Comparison of ENCODE assay signal across 11 cellular contexts in genomic region chr12:122406701-122407154, GRCh38. TPM values are rescaled to one million over a fixed set of nuclear protein-coding genes. Genes with fewer than 3 reads are reported as not detected.
A peak's percentile ranks its signal among the peaks of the same experiment; 100 is the strongest.
DNase-seq lines count a peak whose midpoint lies in the region; ATAC-seq and TF ChIP-seq lines count a peak whose summit lies in the region.
"Had no signal": no experiment of that assay in that cellular context is flagged by ENCODE, and none has a peak within 500 bp of the region (broad histone marks: within the 10 kb centered on the region; RNA-seq: fewer than 3 reads in every experiment).

No MANE protein-coding gene starts in this region.

- no peaks in the 10 kb centered on the region for H3K9me3 ChIP-seq in IMR-90 (ENCODE audit: control insufficient read depth, insufficient read depth, low read length)
- no peaks in the 10 kb centered on the region for H3K9me3 ChIP-seq in naive thymus-derived CD4-positive, alpha-beta T cell (ENCODE audit: control insufficient read depth in 2 of 3, low read length in 3 of 3)
- H3K9me3 ChIP-seq in MG63, result peaks cover 7% of the 10 kb centered on the region
- no peaks in the 10 kb centered on the region for H3K9me3 ChIP-seq in Karpas-422 (ENCODE audit: low read length)

- no peak overlapping the region for H2BK15ac ChIP-seq in IMR-90 (ENCODE audit: low read depth, low read length)

- H4K20me1 ChIP-seq in IMR-90 (ENCODE audit: insufficient read depth, low read length) (no peaks in the 10 kb centered on the region), Karpas-422 (ENCODE audit: insufficient read depth, low read depth, low read length) (no peaks in the 10 kb centered on the region)

- no CpG with 5 or more reads among the region's 3 CpGs for WGBS in IMR-90 (ENCODE audit: extremely low coverage in 2 of 2, insufficient read length in 1 of 2), 2 experiments

- peaks cover 3% of the 10 kb centered on the region for H3K36me3 ChIP-seq in IMR-90 (ENCODE audit: control insufficient read depth, insufficient read depth, low read length)
- no peaks in the 10 kb centered on the region for H3K36me3 ChIP-seq in naive thymus-derived CD4-positive, alpha-beta T cell (ENCODE audit: control insufficient read depth in 2 of 3, insufficient read depth in 3 of 3, low read length in 3 of 3)
- H3K36me3 ChIP-seq in MG63, result peaks cover 30% of the 10 kb centered on the region
- H3K36me3 ChIP-seq in Karpas-422 (ENCODE audit: insufficient read depth, low read length), result no peaks in the 10 kb centered on the region

- peak overlapping the region; percentile 61; the same call in 1 of the 2 replicates for H2BK20ac ChIP-seq in IMR-90 (ENCODE audit: low read depth, low read length)

- ATAC-seq in IMR-90 (ENCODE audit: low read depth) (peak; percentile 74), HG02588 (IDR thresholded peaks at IDR 0.05; ENCODE audit: unreplicated experiment) (no peak), HG03520 (IDR thresholded peaks at IDR 0.05; ENCODE audit: unreplicated experiment) (no peak)
- no peak for ATAC-seq in naive thymus-derived CD4-positive, alpha-beta T cell

- H3K9me1 ChIP-seq in IMR-90 (ENCODE audit: insufficient read depth, low read length), result peaks cover 12% of the 10 kb centered on the region

- peak overlapping the region; percentile 83; the same call in 1 of the 2 replicates for H3K14ac ChIP-seq in IMR-90 (replicated peaks; ENCODE audit: low read depth, low read length)

- no peak overlapping the region for H3K4me3 Mint-ChIP-seq in naive thymus-derived CD4-positive, alpha-beta T cell

- H4K8ac ChIP-seq in IMR-90 (ENCODE audit: low read depth in 2 of 2, low read length in 2 of 2), result peak overlapping the region; percentile 34 to 63; a peak in 2 of 4 replicates

- H3K4me3 ChIP-seq in IMR-90 (ENCODE audit: insufficient read depth, low read depth, low read length) (no peak overlapping the region), MG63 (no peak overlapping the region), Karpas-422 (ENCODE audit: low read length) (no peak overlapping the region)
- no peak overlapping the region for H3K4me3 ChIP-seq in naive thymus-derived CD4-positive, alpha-beta T cell (ENCODE audit: low read length)

- H3K9ac ChIP-seq in IMR-90 (ENCODE audit: low read depth, low read length) (peak overlapping the region; percentile 51; the same call in 1 of the 2 replicates), Karpas-422 (ENCODE audit: low read length) (no peak overlapping the region)

- H4K5ac ChIP-seq in IMR-90 (ENCODE audit: low read depth, low read length), result no peak overlapping the region

- peaks cover 20 to 35% (median 31%) of the 10 kb centered on the region in 7 donors for H3K4me1 Mint-ChIP-seq in naive thymus-derived CD4-positive, alpha-beta T cell

- peaks cover 18 to 76% of the 10 kb centered on the region in 2 experiments for H3K79me1 ChIP-seq in IMR-90 (ENCODE audit: low read depth in 1 of 2, low read length in 2 of 2)

- H3K56ac ChIP-seq in IMR-90 (ENCODE audit: extremely low read depth, insufficient read depth, low read length), result peak overlapping the region; percentile 70; the same call in 1 of the 2 replicates

- H3K9me2 ChIP-seq in Karpas-422 (replicated peaks; ENCODE audit: insufficient read depth, low read length), result no peaks in the 10 kb centered on the region

- H2BK5ac ChIP-seq in IMR-90 (ENCODE audit: low read depth, low read length, poor library complexity, severe bottlenecking), result peak overlapping the region; percentile 66

- H4K91ac ChIP-seq in IMR-90 (ENCODE audit: insufficient read depth, low read depth, low read length), result peak overlapping the region; percentile 76; the same call in 1 of the 2 replicates

- H2AK9ac ChIP-seq in IMR-90 (replicated peaks; ENCODE audit: low read depth, low read length, poor library complexity), result no peak overlapping the region

- DNase-seq in AG20443 (ENCODE audit: low spot score) (peak; percentile 62), IMR-90 (peak; percentile 78), caudate nucleus (lab: John Stamatoyannopoulos, UW) (peak in 3 of 61 donors; percentile 8 to 29 (median 16)), MG63 (no peak), Karpas-422 (no peak)
- no peak for DNase-seq in naive thymus-derived CD4-positive, alpha-beta T cell
- DNase-seq: naive B cell, NCI-H1417 treated with DMSO at 0.1 percent for 48 hours had no signal

- in situ Hi-C loops in IMR-90 (cut with MboI; ENCODE audit: low sequenced_read_pairs), result loop anchor here (5.0 kb wide), 1 partner anchor 56 kb away; no protein-coding TSS in a partner anchor

- H3K4me1 ChIP-seq in IMR-90 (ENCODE audit: control insufficient read depth, insufficient read depth, low read length), result peaks cover 5% of the 10 kb centered on the region; the same call in 1 of the 2 replicates
- no peaks in the 10 kb centered on the region for H3K4me1 ChIP-seq in naive thymus-derived CD4-positive, alpha-beta T cell (ENCODE audit: control insufficient read depth in 2 of 2, insufficient read depth in 2 of 2, low read length in 2 of 2)
- H3K4me1 ChIP-seq in Karpas-422 (ENCODE audit: low read length), result peaks cover 10% of the 10 kb centered on the region

- TF ChIP-seq CTCF in IMR-90 (conservative IDR thresholded peaks at IDR 0.05; ENCODE audit: low read depth, low read length), result no peak

- peaks cover 7 to 14% (median 11%) of the 10 kb centered on the region in 5 donors for H3K36me3 Mint-ChIP-seq in naive thymus-derived CD4-positive, alpha-beta T cell
- H3K36me3 Mint-ChIP-seq: naive B cell had no signal

- intact Hi-C loops in IMR-90 (cut with micrococcal nuclease), result no loop called here
- intact Hi-C loops in naive thymus-derived CD4-positive, alpha-beta T cell (cut with micrococcal nuclease), result no loop called here

- no peak overlapping the region for H2AFZ ChIP-seq in IMR-90 (replicated peaks; ENCODE audit: low read length, poor library complexity)
- H2AFZ ChIP-seq in Karpas-422 (ENCODE audit: low read length), result no peak overlapping the region

- H3K27ac Mint-ChIP-seq in naive thymus-derived CD4-positive, alpha-beta T cell, result peak overlapping the region in 7 of 9 donors; percentile 28 to 67 (median 56)
- H3K27ac Mint-ChIP-seq: activated T-helper 2 cell treated with anti-CD3 and anti-CD28 coated beads, Interferon-gamma antibody, Interleukin-2, Interleukin-4, amounts not matched to agents 10 μg/mL and 5 μg/mL and 100 μg/mL, durations not matched to agents 14 hours and 24 hours and 36 hours had no signal

- H3K27me3 ChIP-seq in IMR-90 (ENCODE audit: control insufficient read depth, insufficient read depth, low read length) (no peaks in the 10 kb centered on the region), MG63 (no peaks in the 10 kb centered on the region), Karpas-422 (ENCODE audit: low read length) (no peaks in the 10 kb centered on the region)
- no peaks in the 10 kb centered on the region for H3K27me3 ChIP-seq in naive thymus-derived CD4-positive, alpha-beta T cell (ENCODE audit: control insufficient read depth in 2 of 2, insufficient read depth in 2 of 2, low read length in 2 of 2)

- no peak for TF ChIP-seq RAD21 in IMR-90 (IDR thresholded peaks at IDR 0.05; ENCODE audit: low read length)

- H3K4me2 ChIP-seq in IMR-90 (ENCODE audit: low read depth, low read length), result no peak overlapping the region
- no peak overlapping the region for H3K4me2 ChIP-seq in Karpas-422 (ENCODE audit: low read depth, low read length, poor library complexity, severe bottlenecking)

- no peak overlapping the region for H2AK5ac ChIP-seq in IMR-90 (ENCODE audit: low read depth, low read length)

- POLR2A ChIA-PET in IMR-90 (lab: Charles Lee; ENCODE audit: unreplicated experiment), result interaction anchor here (0.6 kb wide), 1 partner anchor 55 kb away, joined by 4 read pairs; no protein-coding TSS in a partner anchor
- POLR2A ChIA-PET in naive thymus-derived CD4-positive, alpha-beta T cell (lab: Charles Lee), result interaction anchor here (0.9 kb wide), 1 partner anchor 94 kb away, joined by 3 read pairs; the partner anchor contains the start of gene ZCCHC8

- H3K23ac ChIP-seq in IMR-90 (ENCODE audit: low read depth, low read length), result peak overlapping the region; percentile 39; the same call in 1 of the 2 replicates

- H3K9me3 Mint-ChIP-seq in naive thymus-derived CD4-positive, alpha-beta T cell, result peaks cover 0 to 2% (median 0%) of the 10 kb centered on the region in 11 donors
- H3K9me3 Mint-ChIP-seq: activated T-helper 2 cell treated with anti-CD3 and anti-CD28 coated beads, Interferon-gamma antibody, Interleukin-2, Interleukin-4, amounts not matched to agents 10 μg/mL and 5 μg/mL and 100 μg/mL, durations not matched to agents 14 hours and 24 hours and 36 hours; naive B cell had no signal

- H3K27me3 Mint-ChIP-seq in naive thymus-derived CD4-positive, alpha-beta T cell, result no peaks in the 10 kb centered on the region
- H3K27me3 Mint-ChIP-seq: naive B cell had no signal

- H2BK120ac ChIP-seq in IMR-90 (ENCODE audit: low read depth, low read length), result peak overlapping the region; percentile 78

- H3K27ac ChIP-seq in IMR-90 (ENCODE audit: insufficient read depth, low read length), result peak overlapping the region; percentile 54; the same call in 1 of the 2 replicates
- peak overlapping the region; percentile 71 for H3K27ac ChIP-seq in caudate nucleus (ENCODE audit: low read depth, low read length)
- no peak overlapping the region for H3K27ac ChIP-seq in naive thymus-derived CD4-positive, alpha-beta T cell (ENCODE audit: low read depth, low read length)
- H3K27ac ChIP-seq in Karpas-422 (ENCODE audit: low read length), result no peak overlapping the region

- dilution Hi-C loops in IMR-90 (cut with HindIII; ENCODE audit: low sequenced_read_pairs, unreplicated experiment), result no loop called here

- BruUV-seq in IMR-90 (replicated peaks; lab: Mats Ljungman, UMichigan), result no TSS peak

- no peak overlapping the region for H3K18ac ChIP-seq in IMR-90 (ENCODE audit: low read depth, low read length)

- CTCF ChIA-PET in IMR-90 (lab: Yijun Ruan, JAX), result interaction anchor here (1.1 kb wide), 1 partner anchor 57 kb away, joined by 6 read pairs; no protein-coding TSS in a partner anchor
- CTCF ChIA-PET in naive thymus-derived CD4-positive, alpha-beta T cell (lab: Charles Lee), result interaction anchor here (1.0 kb wide), 1 partner anchor 65 kb away, joined by 4 read pairs; no protein-coding TSS in a partner anchor

- no peak for TF ChIP-seq POLR2A in IMR-90 (IDR thresholded peaks at IDR 0.05; ENCODE audit: low read depth, low read length)

- H3K79me2 ChIP-seq in Karpas-422 (ENCODE audit: low read length), result no peaks in the 10 kb centered on the region

- H3K4ac ChIP-seq in IMR-90 (ENCODE audit: low read depth, low read length), result peak overlapping the region; percentile 81; the same call in 1 of the 2 replicates

TF ChIP-seq in IMR-90, 13 proteins besides CTCF, POLR2A, EP300 and RAD21:
- TF ChIP-seq RFX5 (IDR thresholded peaks at IDR 0.05; ENCODE audit: low read depth, low read length), result no peak
- peak; percentile 94 for TF ChIP-seq CEBPB (IDR thresholded peaks at IDR 0.05; ENCODE audit: low read depth, low read length)

RNA-seq across cellular contexts. Expression of gene CLIP1, which starts 15.7 kb away (rescaled TPM):
- 54.8 and 58.9 TPM in 2 replicates for total RNA-seq in IMR-90 (2012; rRNA removed)
- 35.6 and 38.0 TPM in 2 replicates for polyA plus RNA-seq in IMR-90 (2012; rRNA removed)
- polyA plus RNA-seq in IMR-90 (2012; cell fraction: cytosol; rRNA removed), result 14.5 and 24.5 TPM in 2 replicates
- 33.5 and 72.7 TPM in 2 replicates for polyA plus RNA-seq in IMR-90 (2012; cell fraction: nucleus; rRNA removed; ENCODE audit: low replicate concordance)
- 10 to 100 TPM; 54.7 to 89.3 (median 65.1) TPM for total RNA-seq in naive thymus-derived CD4-positive, alpha-beta T cell
- polyA plus RNA-seq in naive thymus-derived CD4-positive, alpha-beta T cell, result 10 to 100 TPM; 13.6 to 25.8 TPM
- 23.9 and 75.3 TPM in 2 replicates for total RNA-seq in MG63 (2014; rRNA removed; shearing (Covaris generic); ENCODE audit: low replicate concordance)
- 16.0 and 18.0 TPM in 2 replicates for total RNA-seq in Karpas-422 (2014; rRNA removed; shearing (Covaris generic); ENCODE audit: low replicate concordance)

Comparison
In these comparisons a context has a peak if more than half of its experiments do, and no peak if none do; other contexts are left out.
1. DNase-seq: peak in AG20443 (single experiment) and IMR-90 (single experiment); none in naive thymus-derived CD4-positive, alpha-beta T cell (0 of 9), MG63 (single experiment) and Karpas-422 (single experiment).
2. H3K27ac ChIP-seq: peak in IMR-90 (single experiment) and caudate nucleus (single experiment); none in naive thymus-derived CD4-positive, alpha-beta T cell (single experiment) and Karpas-422 (single experiment).